ENCODE assay signal across 1 cellular context in the genomic region with DNA sequence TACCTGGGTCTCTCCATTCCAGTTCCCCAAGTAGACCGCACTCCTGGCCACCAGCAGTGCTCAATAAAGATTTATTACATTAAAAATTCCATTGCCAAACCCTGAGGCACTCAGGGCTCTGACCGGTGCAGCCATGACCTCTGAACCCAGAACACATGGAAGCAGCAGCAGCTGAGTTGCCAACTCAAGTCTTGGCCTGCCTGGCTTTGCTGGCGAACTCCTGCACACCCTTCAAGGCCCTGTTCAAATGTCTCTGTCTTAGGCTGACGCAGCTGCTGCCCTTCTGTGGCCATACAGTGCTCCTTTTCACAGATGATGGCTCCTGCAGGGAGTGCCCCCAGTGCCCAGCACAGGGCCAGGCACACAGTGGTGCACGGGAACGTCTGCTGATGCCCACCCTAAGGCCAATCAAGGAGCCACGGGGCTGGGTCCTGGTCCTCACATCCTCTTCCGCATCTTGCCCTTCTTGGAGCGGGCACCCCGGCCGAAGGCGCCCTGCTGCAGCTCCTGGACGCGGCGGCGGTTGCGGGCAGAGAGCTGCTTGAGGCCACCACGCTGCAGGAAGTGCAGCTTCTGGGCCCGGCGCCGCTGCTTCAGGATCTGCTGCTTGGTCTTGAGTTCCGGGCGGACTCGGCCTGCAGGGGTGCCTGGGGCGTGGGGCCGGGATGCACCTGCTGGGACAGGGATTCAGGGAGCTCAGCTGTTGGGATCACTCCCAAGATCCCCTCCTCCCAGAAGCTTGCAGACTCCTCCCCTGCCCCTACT.
TF ChIP-seq lines count a peak whose summit lies in the region.

No MANE protein-coding gene starts in this region.

TF ChIP-seq in endothelial cell of umbilical vein, 7 proteins besides CTCF, POLR2A, EP300 and RAD21:
- TF ChIP-seq, protein P1, sequence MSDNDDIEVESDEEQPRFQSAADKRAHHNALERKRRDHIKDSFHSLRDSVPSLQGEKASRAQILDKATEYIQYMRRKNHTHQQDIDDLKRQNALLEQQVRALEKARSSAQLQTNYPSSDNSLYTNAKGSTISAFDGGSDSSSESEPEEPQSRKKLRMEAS (IDR thresholded peaks at IDR 0.05; ENCODE audit: insufficient read depth, insufficient read length), result no peak
